In the genomic region with DNA sequence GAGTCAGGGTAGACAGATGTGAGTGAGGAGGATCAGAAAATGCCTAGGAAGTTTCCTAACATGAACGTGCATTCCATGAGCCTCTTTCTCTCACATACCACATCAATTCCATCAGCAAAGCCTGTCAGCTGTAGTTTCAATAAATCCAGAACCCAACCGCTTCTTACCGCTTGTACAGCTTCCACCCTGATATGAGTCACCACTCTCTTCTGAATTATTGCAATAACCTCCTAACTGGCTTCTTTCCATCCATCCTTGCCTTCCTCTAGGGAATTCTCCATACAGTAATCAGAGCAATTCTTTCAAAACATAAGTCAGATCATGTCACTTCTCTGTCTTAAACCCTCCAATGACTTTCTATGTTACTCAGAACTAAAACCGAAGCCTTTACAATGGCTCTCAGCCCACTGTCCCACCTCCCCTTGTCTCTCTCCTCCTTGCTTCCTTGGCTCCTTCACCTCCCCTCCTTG, we compare ENCODE assay signal across 12 cellular contexts. TPM values are rescaled to one million over a fixed set of nuclear protein-coding genes. Genes with fewer than 3 reads are reported as not detected.
DNase-seq lines count a peak whose midpoint lies in the region; ATAC-seq and TF ChIP-seq lines count a peak whose summit lies in the region.
"Had no signal": no experiment of that assay in that cellular context is flagged by ENCODE, and none has a peak within 500 bp of the region (broad histone marks: within the 10 kb centered on the region; RNA-seq: fewer than 3 reads in every experiment).

No MANE protein-coding gene starts in this region.

- peak overlapping the region; percentile 57 for H3K27ac ChIP-seq in SJCRH30

- ATAC-seq in HG03521 (IDR thresholded peaks at IDR 0.05; ENCODE audit: unreplicated experiment) = no peak
- ATAC-seq in HG02852 (IDR thresholded peaks at IDR 0.05; ENCODE audit: unreplicated experiment) = no peak

- no peaks in the 10 kb centered on the region for H3K27me3 ChIP-seq in SJCRH30

- no peaks in the 10 kb centered on the region for H3K36me3 ChIP-seq in SJCRH30

- TF ChIP-seq CTCF in foreskin fibroblast (IDR thresholded peaks at IDR 0.05; ENCODE audit: low read depth, low read length) (no peak), GM20000 (IDR thresholded peaks at IDR 0.05; ENCODE audit: extremely low read depth, missing control alignments) (no peak)

- H3K4me3 ChIP-seq in SJCRH30 = no peak overlapping the region
- H3K4me3 ChIP-seq in foreskin fibroblast (ENCODE audit: low read depth in 1 of 2, low read length in 2 of 2) = no peak overlapping the region

- no peaks in the 10 kb centered on the region for H3K9me3 ChIP-seq in SJCRH30 (replicated peaks)

- peaks cover 35% of the 10 kb centered on the region for H3K4me1 ChIP-seq in SJCRH30

- DNase-seq in HCEC 1CT (peak; percentile 100), SJCRH30 (peak; percentile 64 to 66), foreskin fibroblast (peak; percentile 97 to 98), smooth muscle cell of the brain vasculature (ENCODE audit: low read depth, low spot score) (peak; percentile 78), NCI-H2196 (lab: John Stamatoyannopoulos, UW; ENCODE audit: unreplicated experiment) (no peak), GM20000 (ENCODE audit: low spot score) (no peak)
- DNase-seq: activated effector memory CD4-positive, alpha-beta T cell treated with Interleukin-2 at 50 U/mL for 16 hours; NCI-H1092 treated with DMSO at 0.1 percent for 48 hours; occipital lobe; T-helper 17 cell had no signal

RNA-seq across cellular contexts. Expression of gene RAD23B, which starts 8.1 kb away (rescaled TPM):
- 143 and 146 TPM in 2 replicates for total RNA-seq in SJCRH30 (2014; rRNA removed; shearing (Covaris generic))

Comparison
In these comparisons a context has a peak if more than half of its experiments do, and no peak if none do; other contexts are left out.
1. DNase-seq: peak in HCEC 1CT (single experiment), SJCRH30 (2 of 2), foreskin fibroblast (2 of 2) and smooth muscle cell of the brain vasculature (single experiment); none in NCI-H2196 (single experiment) and GM20000 (single experiment).